8 cellular contexts compared by ENCODE assay signal in genomic region chr15:64836023-64836536, GRCh38. TPM values are rescaled to one million over a fixed set of nuclear protein-coding genes. Genes with fewer than 3 reads are reported as not detected.
DNase-seq lines count a peak whose midpoint lies in the region; ATAC-seq and TF ChIP-seq lines count a peak whose summit lies in the region.

No MANE protein-coding gene starts in this region.

- H3K4me3 Mint-ChIP-seq in GM23338: peak overlapping the region; percentile 31

- TF ChIP-seq POLR2A in gastrocnemius medialis (IDR thresholded peaks at IDR 0.05): no peak

- H3K4me2 ChIP-seq in GM23338: peak overlapping the region; percentile 64

- peaks cover 15% of the 10 kb centered on the region for H3K27me3 Mint-ChIP-seq in GM23338 (ENCODE audit: insufficient read depth, low read depth, poor library complexity)

- peak overlapping the region; percentile 22; the same call in 1 of the 2 replicates for H3K4me3 ChIP-seq in GM23338
- peak overlapping the region; percentile 28 for H3K4me3 ChIP-seq in fibroblast of pulmonary artery (replicated peaks; ENCODE audit: low read depth, low read length)
- peak overlapping the region; percentile 23 to 45 (median 34) for H3K4me3 ChIP-seq in gastrocnemius medialis

- ATAC-seq in GM23338: no peak; the same call in 2 of the 3 replicates
- ATAC-seq in gastrocnemius medialis: peak; percentile 20 to 39
- ATAC-seq in HG03039 (IDR thresholded peaks at IDR 0.05; ENCODE audit: unreplicated experiment): no peak
- no peak for ATAC-seq in GM18511 (IDR thresholded peaks at IDR 0.05; ENCODE audit: unreplicated experiment)

- H2AFZ ChIP-seq in GM23338: no peak overlapping the region

- no peaks in the 10 kb centered on the region for H3K79me2 ChIP-seq in GM23338 (replicated peaks; ENCODE audit: insufficient read depth)

- H4K20me1 ChIP-seq in GM23338 (replicated peaks; ENCODE audit: insufficient read depth): no peaks in the 10 kb centered on the region

- H3K36me3 ChIP-seq in GM23338 (ENCODE audit: insufficient read depth): no peaks in the 10 kb centered on the region
- no peaks in the 10 kb centered on the region for H3K36me3 ChIP-seq in gastrocnemius medialis

- H3K9me3 Mint-ChIP-seq in GM23338: no peaks in the 10 kb centered on the region

- H3K36me3 Mint-ChIP-seq in GM23338 (ENCODE audit: low read depth): peaks cover 19% of the 10 kb centered on the region

- DNase-seq in GM23338 (ENCODE audit: low spot score) (peak; percentile 31), fibroblast of pulmonary artery (ENCODE audit: low read depth) (no peak), gastrocnemius medialis (no peak), UCSD-AML1 (lab: John Stamatoyannopoulos, UW; ENCODE audit: unreplicated experiment) (no peak), HT-29 (ENCODE audit: low spot score) (no peak)

- peaks cover 38% of the 10 kb centered on the region for H3K4me1 Mint-ChIP-seq in GM23338

- in situ Hi-C loops in gastrocnemius medialis (cut with MboI; ENCODE audit: low sequenced_read_pairs in 4 of 4): no loop called here

- H3K9me2 ChIP-seq in GM23338 (ENCODE audit: insufficient read depth): no peaks in the 10 kb centered on the region

- intact Hi-C loops in gastrocnemius medialis (cut with DNase I; ENCODE audit: low total_unique reads): loop anchor here (5.0 kb wide), 1 partner anchor 374 kb away; the partner anchor contains the start of gene ZNF609

- H3F3A ChIP-seq in GM23338 (replicated peaks; ENCODE audit: low read depth): peaks cover 21% of the 10 kb centered on the region; the same call in 1 of the 2 replicates

- H3K27me3 ChIP-seq in GM23338 (ENCODE audit: insufficient read depth) (no peaks in the 10 kb centered on the region), gastrocnemius medialis (no peaks in the 10 kb centered on the region)

- TF ChIP-seq CTCF in GM23338 (conservative IDR thresholded peaks at IDR 0.05; ENCODE audit: low read depth in 2 of 2): 0 out of 4 replicates have a peak, but pooled peaks of 1 of the 2 experiments have one; percentile 7
- TF ChIP-seq CTCF in fibroblast of pulmonary artery (IDR thresholded peaks at IDR 0.05; ENCODE audit: low read length, missing control alignments): no peak
- TF ChIP-seq CTCF in gastrocnemius medialis (IDR thresholded peaks at IDR 0.05 in 4 of 5, conservative IDR thresholded peaks at IDR 0.05 in 1 of 5): no peak

- no peaks in the 10 kb centered on the region for H3K9me3 ChIP-seq in gastrocnemius medialis

- peak overlapping the region; percentile 60 for H3K27ac ChIP-seq in GM23338 (ENCODE audit: low read depth)
- peak overlapping the region; percentile 44 to 76 (median 62) for H3K27ac ChIP-seq in gastrocnemius medialis

- H3K4me1 ChIP-seq in GM23338 (ENCODE audit: insufficient read depth) (peaks cover 19% of the 10 kb centered on the region), gastrocnemius medialis (peaks cover 10 to 11% of the 10 kb centered on the region in 2 donors)

- peak overlapping the region; percentile 43; the same call in 1 of the 2 replicates for H3K27ac Mint-ChIP-seq in GM23338

TF ChIP-seq in GM23338, 12 proteins besides CTCF, POLR2A, EP300 and RAD21 (continues in another document):
- TF ChIP-seq EZH2phosphoT487 (IDR thresholded peaks at IDR 0.05; ENCODE audit: unreplicated experiment): no peak
- no peak for TF ChIP-seq STAT1 (IDR thresholded peaks at IDR 0.05; ENCODE audit: unreplicated experiment)
- TF ChIP-seq CREB1 (CRISPR knock-in tag; IDR thresholded peaks at IDR 0.05; ENCODE audit: low read depth): no peak
- no peak for TF ChIP-seq NANOG (IDR thresholded peaks at IDR 0.05; ENCODE audit: borderline replicate concordance)
- TF ChIP-seq REST (IDR thresholded peaks at IDR 0.05; ENCODE audit: unreplicated experiment): no peak
- TF ChIP-seq ZNF331 (CRISPR knock-in tag; IDR thresholded peaks at IDR 0.05; ENCODE audit: low read depth): no peak
- no peak; the same call in 1 of the 2 replicates for TF ChIP-seq POLR2AphosphoS5 (IDR thresholded peaks at IDR 0.05; ENCODE audit: low read depth)
- TF ChIP-seq EZH2 (IDR thresholded peaks at IDR 0.05; ENCODE audit: low read depth, unreplicated experiment): no peak

TF ChIP-seq in PFSK-1, 5 proteins besides CTCF, POLR2A, EP300 and RAD21:
- TF ChIP-seq POLR2AphosphoS5 (IDR thresholded peaks at IDR 0.05; ENCODE audit: low read depth, low read length) (no peak), TAF1 (IDR thresholded peaks at IDR 0.05; ENCODE audit: borderline replicate concordance, insufficient read depth, low read length) (0 out of 2 replicates have a peak, but pooled peaks have one; percentile 34)

RNA-seq across cellular contexts. Expression of gene PLEKHO2, which starts 5.6 kb away (rescaled TPM):
- 27.8 and 29.4 TPM in 2 replicates for total RNA-seq in GM23338 (2014; rRNA removed; shearing (Covaris generic))
- polyA plus RNA-seq in GM23338 (2016; fragmentation: Nextera tagmentation; extraction: Ambion mirVana): 9.0 TPM in 2 replicates
- 20.4 TPM for polyA plus RNA-seq in PFSK-1 (2012; ENCODE audit: insufficient read length, low read depth)
- total RNA-seq in gastrocnemius medialis: 1 to 10 TPM; 2.0 to 5.4 (median 3.3) TPM
- 6.4 and 8.1 TPM in 2 replicates for total RNA-seq in HT-29 (2014; rRNA removed; shearing (Covaris generic))

RNA-seq across cellular contexts. Expression of gene PIF1, which starts 10.6 kb away (rescaled TPM):
- 193 and 200 TPM in 2 replicates for total RNA-seq in GM23338 (2014; rRNA removed; shearing (Covaris generic))
- polyA plus RNA-seq in GM23338 (2016; fragmentation: Nextera tagmentation; extraction: Ambion mirVana): 106 and 116 TPM in 2 replicates
- polyA plus RNA-seq in PFSK-1 (2012; ENCODE audit: insufficient read length, low read depth): 9.0 TPM
- under 1 TPM in 2 of 4 donors, not detected in 2; 0.17 to 0.26 TPM for total RNA-seq in gastrocnemius medialis
- 66.2 and 77.4 TPM in 2 replicates for total RNA-seq in HT-29 (2014; rRNA removed; shearing (Covaris generic))

Comparison
In these comparisons a context has a peak if more than half of its experiments do, and no peak if none do; other contexts are left out.
1. ATAC-seq: peak in gastrocnemius medialis (2 of 2); none in GM23338 (single experiment), HG03039 (single experiment) and GM18511 (single experiment).
2. RNA of gene PIF1, which starts 10.6 kb away (total RNA-seq): 193 to 200 TPM in GM23338 and 66.2 to 77.4 TPM in HT-29; 0.17 to 0.26 TPM in gastrocnemius medialis; every median in the first group is over 10 times any median in the second.
3. Peak in every context shown above with its lines, with median percentiles within 50 percentile points of each other: H3K4me3 ChIP-seq.